Comparison of ENCODE assay signal across 8 cellular contexts in genomic region chr7:5643280-5643679, GRCh38. TPM values are rescaled to one million over a fixed set of nuclear protein-coding genes. Genes with fewer than 3 reads are reported as not detected.
DNase-seq lines count a peak whose midpoint lies in the region; ATAC-seq and TF ChIP-seq lines count a peak whose summit lies in the region.

No MANE protein-coding gene starts in this region.

- in situ Hi-C loops in ACHN (cut with HindIII; ENCODE audit: low pct_ligation_motif_present, low pct_unique_long_range_greater_than_20kb, low sequenced_read_pairs): no loop called here

- H3K36me3 Mint-ChIP-seq in naive thymus-derived CD8-positive, alpha-beta T cell: peaks cover 4 to 89% (median 44%) of the 10 kb centered on the region in 3 donors

- TF ChIP-seq CTCF in choroid plexus epithelial cell (conservative IDR thresholded peaks at IDR 0.05; ENCODE audit: low read depth, low read length): no peak

- POLR2A ChIA-PET in naive thymus-derived CD8-positive, alpha-beta T cell (lab: Charles Lee): no interaction called here

- H3K4me1 Mint-ChIP-seq in naive thymus-derived CD8-positive, alpha-beta T cell: peaks cover 16 to 39% (median 30%) of the 10 kb centered on the region in 4 donors

- no peaks in the 10 kb centered on the region for H3K9me3 Mint-ChIP-seq in naive thymus-derived CD8-positive, alpha-beta T cell

- no peak overlapping the region for H3K4me3 ChIP-seq in choroid plexus epithelial cell (ENCODE audit: low read depth, low read length)

- ATAC-seq in SK-N-SH treated with all-trans-retinoic acid at 6 μM for 48 hours (peak; percentile 41), HG03565 (IDR thresholded peaks at IDR 0.05; ENCODE audit: unreplicated experiment) (no peak), HG03378 (IDR thresholded peaks at IDR 0.05; ENCODE audit: unreplicated experiment) (no peak)
- ATAC-seq in naive thymus-derived CD8-positive, alpha-beta T cell: peak; percentile 67 to 82

- H3K27me3 Mint-ChIP-seq in naive thymus-derived CD8-positive, alpha-beta T cell: no peaks in the 10 kb centered on the region

- DNase-seq in EL (peak; percentile 26), choroid plexus epithelial cell (ENCODE audit: low read depth) (peak; percentile 52), LoVo (ENCODE audit: low spot score) (no peak), ACHN (no peak)
- peak in 3 of 10 donors; percentile 5 to 21 (median 13) for DNase-seq in naive thymus-derived CD8-positive, alpha-beta T cell

- H3K27ac Mint-ChIP-seq in naive thymus-derived CD8-positive, alpha-beta T cell: peak overlapping the region; percentile 1 to 81 (median 68)

- peak overlapping the region in 6 of 10 donors; percentile 10 to 58 (median 36) for H3K4me3 Mint-ChIP-seq in naive thymus-derived CD8-positive, alpha-beta T cell

TF ChIP-seq in SK-N-SH treated with all-trans-retinoic acid at 6 μM for 48 hours, 23 proteins besides CTCF, POLR2A, EP300 and RAD21:
- TF ChIP-seq ZNF70 (CRISPR knock-in tag; IDR thresholded peaks at IDR 0.05): no peak

RNA-seq across cellular contexts. Expression of gene FSCN1, which starts 50.7 kb away (rescaled TPM):
- total RNA-seq in naive thymus-derived CD8-positive, alpha-beta T cell: 1 to 10 TPM; 1.3 to 1.7 TPM
- polyA plus RNA-seq in naive thymus-derived CD8-positive, alpha-beta T cell: under 1 TPM in 1 of 3 donors, not detected in 2; 0.08 TPM

Comparison
In these comparisons a context has a peak if more than half of its experiments do, and no peak if none do; other contexts are left out.
1. DNase-seq: peak in EL (single experiment) and choroid plexus epithelial cell (single experiment); none in LoVo (single experiment) and ACHN (single experiment).
2. ATAC-seq: peak in SK-N-SH treated with all-trans-retinoic acid at 6 μM for 48 hours (single experiment) and naive thymus-derived CD8-positive, alpha-beta T cell (2 of 2); none in HG03565 (single experiment) and HG03378 (single experiment).